8 cellular contexts compared by ENCODE assay signal in the genomic region with DNA sequence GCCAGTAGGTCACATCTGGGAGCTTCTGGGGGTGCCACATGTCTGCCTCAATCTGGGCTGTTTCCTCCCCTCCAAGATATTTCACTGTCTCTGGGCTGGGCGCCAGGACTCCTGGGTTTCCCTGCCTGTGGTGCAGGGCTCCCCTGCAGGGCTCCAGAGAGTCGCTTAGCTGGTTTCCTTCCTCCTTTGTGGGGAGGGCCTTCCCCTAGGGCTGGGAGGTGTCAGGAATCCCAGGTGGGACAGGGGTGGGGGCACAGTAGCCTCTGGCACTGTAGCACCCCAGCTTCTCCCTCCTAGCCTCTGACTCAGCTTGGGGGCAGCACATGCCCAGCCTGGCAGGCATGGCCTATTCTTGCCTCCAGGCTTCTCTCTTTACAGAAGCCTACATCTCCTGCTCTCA. TPM values are rescaled to one million over a fixed set of nuclear protein-coding genes. Genes with fewer than 3 reads are reported as not detected.
A peak's percentile ranks its signal among the peaks of the same experiment; 100 is the strongest.
DNase-seq lines count a peak whose midpoint lies in the region; ATAC-seq, FAIRE-seq and TF ChIP-seq lines count a peak whose summit lies in the region.

No MANE protein-coding gene starts in this region.

- CTCF ChIA-PET in CD8-positive, alpha-beta memory T cell (lab: Charles Lee) = interaction anchor here (1.1 to 17.8 kb wide), 4 partner anchors 8 to 249 kb away, joined by 4 to 365 read pairs (median 4); no protein-coding TSS in a partner anchor

- no peaks in the 10 kb centered on the region for H3K27me3 ChIP-seq in CD8-positive, alpha-beta memory T cell (ENCODE audit: insufficient read depth, low read length, poor library complexity, severe bottlenecking)
- no peaks in the 10 kb centered on the region for H3K27me3 ChIP-seq in endocrine pancreas (ENCODE audit: control insufficient read depth, insufficient read depth, low read length)

- H3K27me3 Mint-ChIP-seq in CD8-positive, alpha-beta memory T cell = no peaks in the 10 kb centered on the region

- POLR2A ChIA-PET in CD8-positive, alpha-beta memory T cell (lab: Charles Lee) = interaction anchor here (1.0 kb wide), 1 partner anchor 227 kb away, joined by 3 read pairs; no protein-coding TSS in a partner anchor

- H3K27ac Mint-ChIP-seq in CD8-positive, alpha-beta memory T cell = peak overlapping the region in 5 of 8 donors; percentile 8 to 91 (median 56)

- no peaks in the 10 kb centered on the region for H3K36me3 ChIP-seq in CD8-positive, alpha-beta memory T cell (ENCODE audit: insufficient read depth, low read length)
- no peaks in the 10 kb centered on the region for H3K36me3 ChIP-seq in endocrine pancreas (ENCODE audit: control insufficient read depth, insufficient read depth, low read length)

- TF ChIP-seq CTCF in omental fat pad (IDR thresholded peaks at IDR 0.05) (no peak), D721Med (IDR thresholded peaks at IDR 0.05; ENCODE audit: insufficient read depth, missing control alignments) (no peak)

- no peaks in the 10 kb centered on the region for H3K9me3 Mint-ChIP-seq in CD8-positive, alpha-beta memory T cell

- no peak for FAIRE-seq in D721Med (lab: Jason Lieb, UNC)

- peak in 2 of 5 donors; percentile 22 to 28 for DNase-seq in CD8-positive, alpha-beta memory T cell
- DNase-seq in NCI-H2171 (lab: John Stamatoyannopoulos, UW) (peak; percentile 35), omental fat pad (ENCODE audit: low spot score) (peak; percentile 21), D721Med (ENCODE audit: insufficient read length, low spot score) (no peak), NCI-H82 (lab: John Stamatoyannopoulos, UW) (no peak), GM03348 (ENCODE audit: low spot score) (no peak)
- DNase-seq in stimulated activated CD4-positive, alpha-beta T cell treated with anti-CD3 and anti-CD28 coated beads, Interleukin-2, amount 100 ng/mL, for 48 hours = no peak

- no peaks in the 10 kb centered on the region for H3K9me3 ChIP-seq in CD8-positive, alpha-beta memory T cell (ENCODE audit: low read length)
- H3K9me3 ChIP-seq in endocrine pancreas (ENCODE audit: control insufficient read depth, low read length) = no peaks in the 10 kb centered on the region

- H3K9ac ChIP-seq in endocrine pancreas (ENCODE audit: control insufficient read depth, insufficient read depth, low read length) = peak overlapping the region; percentile 16

- no peak overlapping the region for H3K27ac ChIP-seq in CD8-positive, alpha-beta memory T cell (ENCODE audit: low read depth, low read length)

- peaks cover 0 to 34% (median 31%) of the 10 kb centered on the region in 3 donors for H3K4me1 Mint-ChIP-seq in CD8-positive, alpha-beta memory T cell

- peaks cover 77% of the 10 kb centered on the region for H3K4me1 ChIP-seq in CD8-positive, alpha-beta memory T cell (ENCODE audit: insufficient read depth, low read length)
- no peaks in the 10 kb centered on the region for H3K4me1 ChIP-seq in endocrine pancreas (ENCODE audit: control insufficient read depth, insufficient read depth, low read length)

- no peak overlapping the region for H3K4me3 ChIP-seq in CD8-positive, alpha-beta memory T cell (ENCODE audit: low read length)
- no peak overlapping the region for H3K4me3 ChIP-seq in endocrine pancreas (ENCODE audit: control insufficient read depth, insufficient read depth, low read length)

- peak overlapping the region in 5 of 7 donors; percentile 29 to 73 (median 53) for H3K4me3 Mint-ChIP-seq in CD8-positive, alpha-beta memory T cell

- H3K36me3 Mint-ChIP-seq in CD8-positive, alpha-beta memory T cell = no peaks in the 10 kb centered on the region

- ATAC-seq in omental fat pad (ENCODE audit: low FRiP score) = no peak

RNA-seq across cellular contexts. Expression of a gene that starts 2.6 kb away (rescaled TPM):
- total RNA-seq in CD8-positive, alpha-beta memory T cell = 10 to 100 TPM; 37.4 to 37.8 TPM
- polyA plus RNA-seq in CD8-positive, alpha-beta memory T cell = 14.0 TPM
- total RNA-seq in omental fat pad = 10 to 100 TPM; 26.7 to 61.5 (median 35.9) TPM

RNA-seq across cellular contexts. Expression of a gene that starts 23.9 kb away (rescaled TPM):
- total RNA-seq in CD8-positive, alpha-beta memory T cell = 100 to 1,000 TPM; 107 to 110 TPM
- 0.49 TPM for polyA plus RNA-seq in CD8-positive, alpha-beta memory T cell
- 1 to 10 TPM in 2 of 4 donors, under 1 TPM in 2; 0.56 to 4.3 (median 1.7) TPM for total RNA-seq in omental fat pad

RNA-seq across cellular contexts. Expression of a gene that starts 53.0 kb away (rescaled TPM):
- total RNA-seq in CD8-positive, alpha-beta memory T cell = under 1 TPM in 1 of 2 experiments, not detected in 1; 0.24 TPM
- 0.40 TPM for polyA plus RNA-seq in CD8-positive, alpha-beta memory T cell
- total RNA-seq in omental fat pad = 1 to 10 TPM in 1 of 4 donors, under 1 TPM in 1, not detected in 2; 0.60 to 2.0 TPM

Comparison
In these comparisons a context has a peak if more than half of its experiments do, and no peak if none do; other contexts are left out.
1. DNase-seq: peak in NCI-H2171 (single experiment) and omental fat pad (single experiment); none in D721Med (single experiment), NCI-H82 (single experiment), stimulated activated CD4-positive, alpha-beta T cell treated with anti-CD3 and anti-CD28 coated beads, Interleukin-2, amount 100 ng/mL, for 48 hours (0 of 2) and GM03348 (single experiment).
2. RNA of a gene that starts 23.9 kb away (total RNA-seq): 107 to 110 TPM in CD8-positive, alpha-beta memory T cell; 0.56 to 4.3 TPM in omental fat pad; every median in the first group is over 10 times any median in the second.